Comparison of ENCODE assay signal across 8 cellular contexts in the genomic region with DNA sequence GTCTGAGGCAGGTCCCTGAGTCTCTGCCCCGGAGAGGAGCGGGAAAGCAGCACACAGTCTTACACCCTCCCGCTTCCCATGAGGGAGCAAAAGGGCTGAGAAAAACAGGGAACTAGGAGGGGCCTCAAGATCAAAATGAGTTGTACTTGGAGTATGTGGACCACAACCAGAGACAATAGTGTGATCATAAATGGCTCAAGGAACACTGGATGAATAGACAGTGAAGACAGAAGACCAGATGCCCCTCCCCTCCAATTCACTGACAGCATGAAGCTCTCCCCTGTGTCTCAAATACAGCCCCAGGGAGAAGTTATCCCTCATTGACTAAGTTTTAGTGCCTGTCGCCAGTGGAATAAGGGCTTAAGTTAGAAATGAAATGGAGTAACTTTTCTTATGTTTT.
"Had no signal": no experiment of that assay in that cellular context is flagged by ENCODE, and none has a peak within 500 bp of the region (broad histone marks: within the 10 kb centered on the region; RNA-seq: fewer than 3 reads in every experiment).

No MANE protein-coding gene starts in this region.

- DNase-seq: GOT3, H9, HCEC 1CT, IMR-90, KG1 had no signal

- ATAC-seq: K562 had no signal

- H3K4me1 Mint-ChIP-seq: H9 had no signal

- FAIRE-seq: H54, HTR-8/SVneo, K562 had no signal

- H3K4me3 ChIP-seq: K562 had no signal

- H3K27ac Mint-ChIP-seq: H9 had no signal

- H3K4me3 Mint-ChIP-seq: H9 had no signal
